Comparison of ENCODE assay signal across 11 cellular contexts in genomic region chr15:89749526-89749925, GRCh38. TPM values are rescaled to one million over a fixed set of nuclear protein-coding genes. Genes with fewer than 3 reads are reported as not detected.
A peak's percentile ranks its signal among the peaks of the same experiment; 100 is the strongest.
DNase-seq lines count a peak whose midpoint lies in the region; ATAC-seq and TF ChIP-seq lines count a peak whose summit lies in the region.
"Had no signal": no experiment of that assay in that cellular context is flagged by ENCODE, and none has a peak within 500 bp of the region (broad histone marks: within the 10 kb centered on the region; RNA-seq: fewer than 3 reads in every experiment).

No MANE protein-coding gene starts in this region.

- peak overlapping the region; percentile 62 for H3K4me3 ChIP-seq in MG63

- no peaks in the 10 kb centered on the region for H3K27me3 ChIP-seq in MG63

- TF ChIP-seq CTCF in CD14-positive monocyte (IDR thresholded peaks at IDR 0.05): no peak
- no peak for TF ChIP-seq CTCF in chondrocyte (IDR thresholded peaks at IDR 0.05)
- no peak for TF ChIP-seq CTCF in neural crest cell (conservative IDR thresholded peaks at IDR 0.05)

- H3K36me3 Mint-ChIP-seq in CD14-positive monocyte: peaks cover 0 to 3% of the 10 kb centered on the region in 2 donors
- H3K36me3 Mint-ChIP-seq in chondrocyte (ENCODE audit: low read depth): no peaks in the 10 kb centered on the region
- no peaks in the 10 kb centered on the region for H3K36me3 Mint-ChIP-seq in neural crest cell (ENCODE audit: low read depth)

- ATAC-seq in HG02938 (IDR thresholded peaks at IDR 0.05; ENCODE audit: unreplicated experiment) (no peak), GM19328 (IDR thresholded peaks at IDR 0.05; ENCODE audit: unreplicated experiment) (no peak), GM18868 (IDR thresholded peaks at IDR 0.05; ENCODE audit: unreplicated experiment) (no peak)

- H3K27me3 Mint-ChIP-seq in CD14-positive monocyte (ENCODE audit: low read depth in 3 of 3) (peaks cover 11 to 25% (median 20%) of the 10 kb centered on the region in 3 donors), chondrocyte (ENCODE audit: low read depth) (no peaks in the 10 kb centered on the region), neural crest cell (ENCODE audit: low read depth) (peaks cover 8% of the 10 kb centered on the region)

- no peaks in the 10 kb centered on the region for H3K36me3 ChIP-seq in MG63

- H3K9me3 Mint-ChIP-seq in CD14-positive monocyte: no peaks in the 10 kb centered on the region
- H3K9me3 Mint-ChIP-seq in chondrocyte (ENCODE audit: low read depth): no peaks in the 10 kb centered on the region
- H3K9me3 Mint-ChIP-seq in neural crest cell: no peaks in the 10 kb centered on the region

- no peak overlapping the region for H3K27ac Mint-ChIP-seq in CD14-positive monocyte
- H3K27ac Mint-ChIP-seq in chondrocyte (ENCODE audit: unreplicated experiment): no peak overlapping the region
- no peak overlapping the region for H3K27ac Mint-ChIP-seq in neural crest cell (ENCODE audit: unreplicated experiment)

- no peak for DNase-seq in CD14-positive monocyte (ENCODE audit: low spot score)
- no peak for DNase-seq in MG63
- DNase-seq in chondrocyte (ENCODE audit: low spot score): no peak
- DNase-seq in neural crest cell (ENCODE audit: low read depth, low spot score): no peak
- no peak for DNase-seq in NCI-H187 (lab: John Stamatoyannopoulos, UW)
- DNase-seq: activated effector memory CD4-positive, alpha-beta T cell treated with anti-CD3 and anti-CD28 coated beads, Interleukin-2, amount 50 U/mL, for 16 hours; islet precursor cell had no signal

- H3K4me1 Mint-ChIP-seq in CD14-positive monocyte: peaks cover 9% of the 10 kb centered on the region
- H3K4me1 Mint-ChIP-seq in chondrocyte (ENCODE audit: low read depth): peaks cover 6% of the 10 kb centered on the region
- H3K4me1 Mint-ChIP-seq in neural crest cell: no peaks in the 10 kb centered on the region

- peak overlapping the region; percentile 74 to 89 for H3K4me3 Mint-ChIP-seq in CD14-positive monocyte
- peak overlapping the region; percentile 63 for H3K4me3 Mint-ChIP-seq in chondrocyte (ENCODE audit: unreplicated experiment)
- peak overlapping the region; percentile 24 for H3K4me3 Mint-ChIP-seq in neural crest cell

- intact Hi-C loops in CD14-positive monocyte (cut with micrococcal nuclease): no loop called here

- H3K9me3 ChIP-seq in MG63: no peaks in the 10 kb centered on the region

RNA-seq across cellular contexts. Expression of gene MESP1, which starts 1.5 kb away (rescaled TPM):
- polyA plus RNA-seq in CD14-positive monocyte: 1 to 10 TPM in 1 of 2 donors, under 1 TPM in 1; 0.06 to 1.2 TPM
- 2.2 and 8.9 TPM in 2 replicates for total RNA-seq in MG63 (2014; rRNA removed; shearing (Covaris generic); ENCODE audit: low replicate concordance)
- total RNA-seq in chondrocyte: 0.97 to 2.7 TPM (median 2.1 TPM) in 3 replicates
- total RNA-seq in neural crest cell: 1.2 and 2.3 TPM in 2 replicates

RNA-seq across cellular contexts. Expression of gene MESP2, which starts 26.6 kb away (rescaled TPM):
- under 1 TPM in 1 of 2 donors, not detected in 1; 0.67 TPM for polyA plus RNA-seq in CD14-positive monocyte
- 1.8 TPM in 1 of 2 replicates, not detected in the other for total RNA-seq in MG63 (2014; rRNA removed; shearing (Covaris generic); ENCODE audit: low replicate concordance)
- 0.25 to 0.51 TPM (median 0.36 TPM) in 3 replicates for total RNA-seq in chondrocyte
- total RNA-seq in neural crest cell: 0.36 and 0.42 TPM in 2 replicates
- total RNA-seq: T-helper 1 cell treated with Interleukin-12 subunit alpha and Interleukin-12 subunit beta and Interleukin-4 antibody, amounts not matched to agents 30 ng/mL and 1 ng/mL, for 36 hours had no signal

RNA-seq across cellular contexts. Expression of gene WDR93, which starts 58.9 kb away (rescaled TPM):
- polyA plus RNA-seq in CD14-positive monocyte: not detected
- 0.13 TPM in 1 of 2 replicates, not detected in the other for total RNA-seq in MG63 (2014; rRNA removed; shearing (Covaris generic); ENCODE audit: low replicate concordance)
- total RNA-seq in chondrocyte: not detected in 3 replicates
- 0.20 TPM in 1 of 2 replicates, not detected in the other for total RNA-seq in neural crest cell
- total RNA-seq: T-helper 1 cell treated with Interleukin-12 subunit alpha and Interleukin-12 subunit beta and Interleukin-4 antibody, amounts not matched to agents 30 ng/mL and 1 ng/mL, for 36 hours had no signal

RNA-seq across cellular contexts. Expression of gene PEX11A, which starts 59.0 kb away (rescaled TPM):
- polyA plus RNA-seq in CD14-positive monocyte: under 1 TPM; 0.72 to 0.75 TPM
- 18.3 and 18.4 TPM in 2 replicates for total RNA-seq in MG63 (2014; rRNA removed; shearing (Covaris generic); ENCODE audit: low replicate concordance)
- total RNA-seq in chondrocyte (2.3 to 4.3 TPM (median 3.0 TPM) in 3 replicates), neural crest cell (7.2 and 7.9 TPM in 2 replicates)

Comparison
In these comparisons a context has a peak if more than half of its experiments do, and no peak if none do; other contexts are left out.
1. H3K4me3 Mint-ChIP-seq: peak in every context shown above with its lines; median percentile 82 in CD14-positive monocyte; 63 in chondrocyte; 24 in neural crest cell.